ENCODE assay signal across 9 cellular contexts in the genomic region with DNA sequence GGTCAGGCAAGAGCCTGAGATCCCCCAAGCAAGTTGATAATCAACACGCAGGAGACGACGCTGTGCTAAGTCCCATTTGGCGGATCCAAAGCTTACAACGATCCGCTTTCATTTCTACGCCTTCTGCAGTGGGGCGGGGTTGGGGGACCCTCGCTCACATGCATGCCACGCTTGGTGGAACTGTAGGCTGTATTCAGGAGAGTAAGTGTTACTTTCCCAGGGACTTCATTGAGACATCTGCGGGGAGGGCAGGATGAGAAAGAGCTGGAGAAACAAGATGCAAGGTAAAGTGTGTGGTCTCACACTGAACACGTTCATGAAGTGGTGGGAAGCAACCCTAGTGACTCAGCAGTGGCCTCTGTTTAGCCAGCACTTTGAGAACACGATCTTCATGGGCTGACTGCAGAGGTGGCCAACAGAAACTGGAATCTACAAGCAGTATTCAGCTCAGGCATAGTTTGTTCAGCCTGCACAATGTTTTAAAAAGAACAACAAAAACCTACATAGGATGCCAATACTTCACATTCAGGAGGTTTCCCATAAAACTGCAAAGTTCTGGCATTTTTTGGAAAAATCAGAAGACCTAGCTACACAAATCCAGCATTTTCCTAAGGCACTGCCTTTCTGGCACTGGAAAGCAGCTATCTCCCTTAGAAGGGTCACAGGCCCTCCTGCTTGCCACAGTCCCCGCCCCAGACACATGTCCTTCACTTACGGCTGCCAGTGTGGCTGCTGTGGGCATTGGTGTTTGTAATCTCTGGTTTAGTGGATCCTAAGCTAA.
DNase-seq lines count a peak whose midpoint lies in the region; ATAC-seq and TF ChIP-seq lines count a peak whose summit lies in the region.
"Had no signal": no experiment of that assay in that cellular context is flagged by ENCODE, and none has a peak within 500 bp of the region (broad histone marks: within the 10 kb centered on the region; RNA-seq: fewer than 3 reads in every experiment).

No MANE protein-coding gene starts in this region.

- no peaks in the 10 kb centered on the region for H3K9me3 Mint-ChIP-seq in activated T-helper 2 cell treated with anti-CD3 and anti-CD28 coated beads, Interferon-gamma antibody, Interleukin-2, Interleukin-4, amounts not matched to agents 10 μg/mL and 5 μg/mL and 100 μg/mL, durations not matched to agents 14 hours and 24 hours and 36 hours
- H3K9me3 Mint-ChIP-seq: nephron had no signal

- no peaks in the 10 kb centered on the region for H3K27me3 Mint-ChIP-seq in activated T-helper 2 cell treated with anti-CD3 and anti-CD28 coated beads, Interferon-gamma antibody, Interleukin-2, Interleukin-4, amounts not matched to agents 10 μg/mL and 5 μg/mL and 100 μg/mL, durations not matched to agents 14 hours and 24 hours and 36 hours (ENCODE audit: low read depth)

- H3K27ac ChIP-seq in right lobe of liver (peak overlapping the region in 2 of 3 donors; percentile 24 to 45), thymus (ENCODE audit: low read depth) (peak overlapping the region; percentile 97)

- intact Hi-C loops in activated T-helper 2 cell treated with anti-CD3 and anti-CD28 coated beads, Interferon-gamma antibody, Interleukin-2, Interleukin-4, amounts not matched to agents 10 μg/mL and 5 μg/mL and 100 μg/mL, durations not matched to agents 14 hours and 24 hours and 36 hours (cut with micrococcal nuclease): loop anchor here (5.0 kb wide), 1 partner anchor 98 kb away; no protein-coding TSS in a partner anchor
- intact Hi-C loops in right lobe of liver (cut with DNase I): no loop called here

- H3K27me3 ChIP-seq in right lobe of liver: no peaks in the 10 kb centered on the region
- no peaks in the 10 kb centered on the region for H3K27me3 ChIP-seq in thymus (ENCODE audit: control insufficient read depth, insufficient read depth)

- TF ChIP-seq POLR2A in right lobe of liver (IDR thresholded peaks at IDR 0.05): no peak

- no peaks in the 10 kb centered on the region for H3K4me1 ChIP-seq in right lobe of liver
- H3K4me1 ChIP-seq in thymus (ENCODE audit: control insufficient read depth, insufficient read depth, low read length): peaks cover 59% of the 10 kb centered on the region

- H3K9me3 ChIP-seq in right lobe of liver (no peaks in the 10 kb centered on the region), thymus (ENCODE audit: control insufficient read depth) (no peaks in the 10 kb centered on the region)

- 38% methylated on average over 9 of the region's 15 CpGs for WGBS in right lobe of liver (ENCODE audit: insufficient coverage, low coverage, low lambda C conversion rate, missing lambda C conversion rate)
- WGBS in thymus: 78% methylated on average over 15 of the region's 15 CpGs

- ATAC-seq in right lobe of liver (peak in 3 of 4 donors; percentile 17 to 44 (median 27)), GM19324 (IDR thresholded peaks at IDR 0.05; ENCODE audit: low FRiP score, unreplicated experiment) (no peak), HG02642 (IDR thresholded peaks at IDR 0.05; ENCODE audit: poor library complexity, unreplicated experiment) (no peak)

- peaks cover 83% of the 10 kb centered on the region for H3K4me1 Mint-ChIP-seq in activated T-helper 2 cell treated with anti-CD3 and anti-CD28 coated beads, Interferon-gamma antibody, Interleukin-2, Interleukin-4, amounts not matched to agents 10 μg/mL and 5 μg/mL and 100 μg/mL, durations not matched to agents 14 hours and 24 hours and 36 hours (ENCODE audit: low read depth)

- peak overlapping the region; percentile 83 for H3K4me3 Mint-ChIP-seq in activated T-helper 2 cell treated with anti-CD3 and anti-CD28 coated beads, Interferon-gamma antibody, Interleukin-2, Interleukin-4, amounts not matched to agents 10 μg/mL and 5 μg/mL and 100 μg/mL, durations not matched to agents 14 hours and 24 hours and 36 hours (ENCODE audit: low read depth)
- H3K4me3 Mint-ChIP-seq: nephron had no signal

- DNase-seq in activated gamma-delta T cell treated with Interleukin-2 at 50 U/mL for 16 hours (peak; percentile 20), activated gamma-delta T cell (lab: John Stamatoyannopoulos, UW) (no peak), right lobe of liver (no peak), ureter (ENCODE audit: low spot score) (no peak)
- no peak for DNase-seq in activated T-helper 2 cell treated with anti-CD3 and anti-CD28 coated beads, Interferon-gamma antibody, Interleukin-2, Interleukin-4, amounts not matched to agents 10 μg/mL and 5 μg/mL and 100 μg/mL, durations not matched to agents 14 hours and 24 hours and 36 hours (ENCODE audit: low spot score)

- peak overlapping the region; percentile 99 for H3K27ac Mint-ChIP-seq in activated T-helper 2 cell treated with anti-CD3 and anti-CD28 coated beads, Interferon-gamma antibody, Interleukin-2, Interleukin-4, amounts not matched to agents 10 μg/mL and 5 μg/mL and 100 μg/mL, durations not matched to agents 14 hours and 24 hours and 36 hours

- H3K4me3 ChIP-seq in right lobe of liver: no peak overlapping the region
- H3K4me3 ChIP-seq in thymus (ENCODE audit: low read length): no peak overlapping the region

- H3K36me3 Mint-ChIP-seq in activated T-helper 2 cell treated with anti-CD3 and anti-CD28 coated beads, Interferon-gamma antibody, Interleukin-2, Interleukin-4, amounts not matched to agents 10 μg/mL and 5 μg/mL and 100 μg/mL, durations not matched to agents 14 hours and 24 hours and 36 hours (ENCODE audit: low read depth): peaks cover 22% of the 10 kb centered on the region

- TF ChIP-seq CTCF in right lobe of liver (IDR thresholded peaks at IDR 0.05): no peak

- no peaks in the 10 kb centered on the region for H3K36me3 ChIP-seq in right lobe of liver
- no peaks in the 10 kb centered on the region for H3K36me3 ChIP-seq in thymus (ENCODE audit: control insufficient read depth, insufficient read depth)

Comparison
In these comparisons a context has a peak if more than half of its experiments do, and no peak if none do; other contexts are left out.
1. ATAC-seq: peak in right lobe of liver (3 of 4); none in GM19324 (single experiment) and HG02642 (single experiment).